In the genomic region with DNA sequence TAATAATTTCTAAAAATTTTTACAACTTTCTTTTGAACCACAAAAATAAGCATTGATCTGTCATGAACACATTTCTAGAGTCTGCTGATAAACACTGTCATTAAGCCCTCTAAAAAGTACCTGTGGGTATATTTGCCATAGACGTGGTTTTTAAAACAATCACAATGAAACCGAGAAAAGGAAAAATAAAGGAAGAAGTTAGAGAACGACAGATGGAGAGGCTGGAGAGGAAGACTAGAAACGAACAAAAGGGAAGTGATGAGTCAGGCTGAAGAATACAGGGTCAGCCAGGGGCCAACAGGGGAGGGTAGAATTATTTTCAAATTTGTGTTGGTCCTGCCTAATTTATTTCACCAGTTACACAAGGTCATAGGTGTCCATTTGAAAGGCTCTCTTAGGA, we compare ENCODE assay signal across 14 cellular contexts.
DNase-seq lines count a peak whose midpoint lies in the region; ATAC-seq, FAIRE-seq and TF ChIP-seq lines count a peak whose summit lies in the region.
"Had no signal": no experiment of that assay in that cellular context is flagged by ENCODE, and none has a peak within 500 bp of the region (broad histone marks: within the 10 kb centered on the region; RNA-seq: fewer than 3 reads in every experiment).

No MANE protein-coding gene starts in this region.

- H3K27ac ChIP-seq in kidney (ENCODE audit: low read depth in 2 of 2, low read length in 2 of 2) (no peak overlapping the region), dorsolateral prefrontal cortex (no peak overlapping the region)
- H3K27ac ChIP-seq: C4-2B, coronary artery had no signal

- FAIRE-seq in kidney (lab: Jason Lieb, UNC) = no peak

- no peak for TF ChIP-seq CTCF in GM10248 (IDR thresholded peaks at IDR 0.05; ENCODE audit: control extremely low read depth, extremely low read depth, low read depth, missing control alignments)
- TF ChIP-seq CTCF in kidney (IDR thresholded peaks at IDR 0.05; ENCODE audit: borderline replicate concordance, extremely low read depth, insufficient read depth) = no peak
- no peak for TF ChIP-seq CTCF in dorsolateral prefrontal cortex (IDR thresholded peaks at IDR 0.05 in 54 of 56, conservative IDR thresholded peaks at IDR 0.05 in 2 of 56; ENCODE audit: low read depth in 1 of 56, partially characterized antibody in 56 of 56)

- DNase-seq in GM10248 (ENCODE audit: extremely low spot score) = peak; percentile 31
- peak; percentile 55 for DNase-seq in RPMI8226
- DNase-seq in fibroblast of peridontal ligament (ENCODE audit: extremely low read depth) = peak; percentile 11
- no peak for DNase-seq in kidney
- DNase-seq in 8988T = no peak
- DNase-seq in dorsolateral prefrontal cortex = no peak
- no peak for DNase-seq in LoVo (ENCODE audit: low spot score)
- DNase-seq: activated CD4-positive, alpha-beta T cell treated with anti-CD3 and anti-CD28 coated beads, Interleukin-2, amount 10 ng/mL, durations not matched to agents 24 days and 14 days; activated naive CD4-positive, alpha-beta T cell treated with anti-CD3 and anti-CD28 coated beads for 36 hours; head of caudate nucleus; NCI-H1092 had no signal

- H3K9ac ChIP-seq in kidney (ENCODE audit: low read length in 2 of 2) = no peak overlapping the region

- ATAC-seq in HG02885 (IDR thresholded peaks at IDR 0.05; ENCODE audit: poor library complexity, unreplicated experiment) = peak; percentile 66

- no peaks in the 10 kb centered on the region for H3K4me1 ChIP-seq in kidney (ENCODE audit: control insufficient read depth in 1 of 2, insufficient read depth in 1 of 2, low read depth in 1 of 2, low read length in 2 of 2)

- no peaks in the 10 kb centered on the region for H3K36me3 ChIP-seq in kidney (ENCODE audit: control insufficient read depth in 1 of 2, insufficient read depth in 2 of 2, low read length in 2 of 2)

- H3K4me3 ChIP-seq in kidney (ENCODE audit: low read length in 2 of 2) = no peak overlapping the region
- H3K4me3 ChIP-seq in dorsolateral prefrontal cortex = no peak overlapping the region
- H3K4me3 ChIP-seq: coronary artery had no signal

- intact Hi-C loops in kidney (cut with DNase I) = no loop called here
- intact Hi-C loops in dorsolateral prefrontal cortex (cut with DNase I) = no loop called here

- no peaks in the 10 kb centered on the region for H3K9me3 ChIP-seq in kidney (ENCODE audit: control insufficient read depth in 1 of 2, low read length in 2 of 2)

- no peaks in the 10 kb centered on the region for H3K27me3 ChIP-seq in dorsolateral prefrontal cortex

- POLR2A ChIA-PET in GM10248 (lab: Yijun Ruan, JAX) = no interaction called here

- CTCF ChIA-PET in GM10248 (lab: Yijun Ruan, JAX) = interaction anchor here (0.9 to 1.3 kb wide), 2 partner anchors 10 to 25 kb away, joined by 3 read pairs; no protein-coding TSS in a partner anchor

Comparison
In these comparisons a context has a peak if more than half of its experiments do, and no peak if none do; other contexts are left out.
1. DNase-seq: peak in GM10248 (single experiment), RPMI8226 (single experiment) and fibroblast of peridontal ligament (single experiment); none in kidney (single experiment), 8988T (single experiment), dorsolateral prefrontal cortex (0 of 10) and LoVo (single experiment).